ENCODE assay signal across 11 cellular contexts in the genomic region with DNA sequence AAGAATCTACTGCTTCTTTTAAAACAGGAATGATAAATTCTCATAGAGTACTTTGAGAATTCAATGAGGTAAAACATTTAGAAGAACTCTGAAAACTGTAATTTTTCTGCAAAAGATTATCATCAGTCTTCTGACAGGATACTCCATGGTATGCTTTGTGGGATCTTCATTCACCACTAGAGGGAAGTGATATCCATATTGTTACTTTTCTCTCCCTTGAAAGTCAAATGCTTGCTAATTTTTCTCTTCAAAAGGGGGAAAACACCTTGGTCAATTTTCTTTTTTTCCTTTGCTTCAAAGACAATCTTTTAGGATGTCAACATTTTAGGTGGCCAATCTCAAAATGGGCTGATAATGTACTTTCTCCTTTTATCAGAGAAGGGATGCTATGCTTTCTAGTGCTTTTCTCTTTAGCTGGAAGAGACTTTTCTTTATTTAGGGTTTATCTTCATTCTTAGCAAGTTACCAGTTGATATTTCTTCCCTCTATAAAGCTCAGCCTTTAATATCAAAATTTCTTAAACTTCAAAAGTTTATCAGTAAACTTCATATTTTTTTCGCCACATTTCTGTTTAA.
DNase-seq lines count a peak whose midpoint lies in the region; ATAC-seq, FAIRE-seq and TF ChIP-seq lines count a peak whose summit lies in the region.
"Had no signal": no experiment of that assay in that cellular context is flagged by ENCODE, and none has a peak within 500 bp of the region (broad histone marks: within the 10 kb centered on the region; RNA-seq: fewer than 3 reads in every experiment).

No MANE protein-coding gene starts in this region.

- no peak overlapping the region for H3K4me3 ChIP-seq in AG09309 (ENCODE audit: control insufficient read depth, low read depth, low read length)
- no peak overlapping the region for H3K4me3 ChIP-seq in WERI-Rb-1 (ENCODE audit: low read depth, low read length)

- peak; percentile 97 for FAIRE-seq in islet of Langerhans (lab: Jason Lieb, UNC)
- FAIRE-seq: GM18507 had no signal

- H3K27ac ChIP-seq in WERI-Rb-1 = no peak overlapping the region

- H3K9me3 ChIP-seq in WERI-Rb-1 (ENCODE audit: severe bottlenecking) = no peaks in the 10 kb centered on the region

- no peak for TF ChIP-seq POLR2A in erythroblast (IDR thresholded peaks at IDR 0.05; ENCODE audit: low read length)

- H3K36me3 ChIP-seq in WERI-Rb-1 = no peaks in the 10 kb centered on the region

- CTCF ChIA-PET in HEK293T (lab: Yijun Ruan, JAX) = interaction anchor here (0.8 kb wide), 1 partner anchor 518 kb away, joined by 4 read pairs; no protein-coding TSS in a partner anchor

- DNase-seq in AG09309 (ENCODE audit: low read depth) (no peak), HEK293T (ENCODE audit: extremely low spot score) (peak; percentile 9), WERI-Rb-1 (no peak), ecto neural progenitor cell (ENCODE audit: low spot score) (no peak), erythroblast (lab: John Stamatoyannopoulos, UW) (no peak)
- DNase-seq in stimulated activated CD4-positive, alpha-beta T cell treated with anti-CD3 and anti-CD28 coated beads, Interleukin-4, amount 100 ng/mL, for 24 hours = no peak
- DNase-seq: activated T-cell treated with anti-CD3 and anti-CD28 coated beads, Interleukin-2, amount 50 U/mL, for 72 hours; naive thymus-derived CD4-positive, alpha-beta T cell had no signal

- peak; percentile 67 for TF ChIP-seq CTCF in AG09309 (IDR thresholded peaks at IDR 0.05; ENCODE audit: control insufficient read depth, insufficient read depth, low read depth, low read length, missing control alignments)
- TF ChIP-seq CTCF in WERI-Rb-1 (IDR thresholded peaks at IDR 0.05; ENCODE audit: low read depth, low read length) = peak; percentile 33

- H3K27me3 ChIP-seq in WERI-Rb-1 (ENCODE audit: insufficient read depth, low read depth, severe bottlenecking) = no peaks in the 10 kb centered on the region

- POLR2A ChIA-PET in HEK293T (lab: Yijun Ruan, JAX) = no interaction called here

- no peak for ATAC-seq in GM21381 (IDR thresholded peaks at IDR 0.05; ENCODE audit: unreplicated experiment)
- ATAC-seq: activated T-cell treated with anti-CD3 and anti-CD28 coated beads, Interleukin-2, amount 50 U/mL, for 72 hours; naive thymus-derived CD4-positive, alpha-beta T cell had no signal

TF ChIP-seq in HEK293T, 16 proteins besides CTCF, POLR2A, EP300 and RAD21:
- TF ChIP-seq ELF4 (IDR thresholded peaks at IDR 0.05) (no peak), FOXM1 (IDR thresholded peaks at IDR 0.05; ENCODE audit: borderline replicate concordance) (no peak), SUZ12 (IDR thresholded peaks at IDR 0.05) (no peak), FOXA1 (IDR thresholded peaks at IDR 0.05) (no peak), BHLHE40 (IDR thresholded peaks at IDR 0.05; ENCODE audit: borderline replicate concordance) (no peak), HDGF (IDR thresholded peaks at IDR 0.05; ENCODE audit: borderline replicate concordance) (no peak), FOXK2 (IDR thresholded peaks at IDR 0.05) (no peak)
